In genomic region chr17:17303010-17303846, GRCh38 we compare ENCODE assay signal across 1 cellular context.
A peak's percentile ranks its signal among the peaks of the same experiment; 100 is the strongest.
TF ChIP-seq lines count a peak whose summit lies in the region.

Gene NT5M (plus strand): TSS chr17:17303373. CDS start chr17:17303551, 178 bp downstream.

TF ChIP-seq in K562, 482 proteins besides CTCF, POLR2A, EP300 and RAD21 (continued from another document and continues in another):
- TF ChIP-seq AFF4 (CRISPR knock-in tag; IDR thresholded peaks at IDR 0.05) (no peak), HSF4 (CRISPR knock-in tag; IDR thresholded peaks at IDR 0.05; ENCODE audit: borderline replicate concordance) (no peak), FOS (IDR thresholded peaks at IDR 0.05; ENCODE audit: extremely low read depth, insufficient read length) (no peak), TCF3 (CRISPR knock-in tag; IDR thresholded peaks at IDR 0.05) (0 out of 2 replicates have a peak, but pooled peaks have one; percentile 7), NBN (IDR thresholded peaks at IDR 0.05; ENCODE audit: low read depth) (no peak), MGA (IDR thresholded peaks at IDR 0.05) (0 out of 2 replicates have a peak, but pooled peaks have one; percentile 3), ARNT (IDR thresholded peaks at IDR 0.05) (no peak), ATF1 (CRISPR knock-in tag; IDR thresholded peaks at IDR 0.05) (no peak), ATF1 (tag; IDR thresholded peaks at IDR 0.05) (peak; percentile 30; the same call in 1 of the 2 replicates), RBFOX2 (IDR thresholded peaks at IDR 0.05; ENCODE audit: low read depth, low read length) (peak; percentile 85), RBM34 (IDR thresholded peaks at IDR 0.05; ENCODE audit: borderline replicate concordance, insufficient read depth, low read length) (no peak), CXXC5 (CRISPR knock-in tag; IDR thresholded peaks at IDR 0.05) (peak; percentile 78), E2F3 (CRISPR knock-in tag; IDR thresholded peaks at IDR 0.05) (0 out of 2 replicates have a peak, but pooled peaks have one; percentile 37), NONO (IDR thresholded peaks at IDR 0.05; ENCODE audit: low read depth in 2 of 2, low read length in 1 of 2) (peak; percentile 29 to 65; a peak in 2 of 4 replicates), ZNF436 (CRISPR knock-in tag; IDR thresholded peaks at IDR 0.05) (no peak), L3MBTL2 (IDR thresholded peaks at IDR 0.05) (peak; percentile 54; the same call in 1 of the 2 replicates), MED1 (CRISPR knock-in tag; IDR thresholded peaks at IDR 0.05; ENCODE audit: borderline replicate concordance) (no peak), MTF1 (CRISPR knock-in tag; IDR thresholded peaks at IDR 0.05; ENCODE audit: borderline replicate concordance) (no peak), ELF1 (tag; IDR thresholded peaks at IDR 0.05) (no peak), TBP (optimal IDR thresholded peaks at IDR 0.05; ENCODE audit: low read depth, low read length) (peak; percentile 55), RBBP5 (IDR thresholded peaks at IDR 0.05; ENCODE audit: borderline replicate concordance, insufficient read depth, low read length, poor library complexity, severe bottlenecking) (peak; percentile 48), STAT5B (CRISPR knock-in tag; IDR thresholded peaks at IDR 0.05) (no peak), PHTF2 (CRISPR knock-in tag; IDR thresholded peaks at IDR 0.05) (no peak), GTF2E2 (tag; IDR thresholded peaks at IDR 0.05) (no peak), ATF7 (IDR thresholded peaks at IDR 0.05) (no peak), SMAD4 (CRISPR knock-in tag; conservative IDR thresholded peaks at IDR 0.05) (0 out of 2 replicates have a peak, but pooled peaks have one; percentile 17), ZNF79 (CRISPR knock-in tag; IDR thresholded peaks at IDR 0.05; ENCODE audit: low read depth) (no peak), ZNF778 (CRISPR knock-in tag; IDR thresholded peaks at IDR 0.05) (no peak), TAL1 (IDR thresholded peaks at IDR 0.05) (no peak), ASH1L (IDR thresholded peaks at IDR 0.05; ENCODE audit: borderline replicate concordance, low read depth, partially characterized antibody) (no peak), KDM5B (IDR thresholded peaks at IDR 0.05; ENCODE audit: insufficient replicate concordance, low read depth, low read length) (peak; percentile 74)
- TF ChIP-seq, protein P1, sequence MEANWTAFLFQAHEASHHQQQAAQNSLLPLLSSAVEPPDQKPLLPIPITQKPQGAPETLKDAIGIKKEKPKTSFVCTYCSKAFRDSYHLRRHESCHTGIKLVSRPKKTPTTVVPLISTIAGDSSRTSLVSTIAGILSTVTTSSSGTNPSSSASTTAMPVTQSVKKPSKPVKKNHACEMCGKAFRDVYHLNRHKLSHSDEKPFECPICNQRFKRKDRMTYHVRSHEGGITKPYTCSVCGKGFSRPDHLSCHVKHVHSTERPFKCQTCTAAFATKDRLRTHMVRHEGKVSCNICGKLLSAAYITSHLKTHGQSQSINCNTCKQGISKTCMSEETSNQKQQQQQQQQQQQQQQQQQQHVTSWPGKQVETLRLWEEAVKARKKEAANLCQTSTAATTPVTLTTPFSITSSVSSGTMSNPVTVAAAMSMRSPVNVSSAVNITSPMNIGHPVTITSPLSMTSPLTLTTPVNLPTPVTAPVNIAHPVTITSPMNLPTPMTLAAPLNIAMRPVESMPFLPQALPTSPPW (CRISPR knock-in tag; IDR thresholded peaks at IDR 0.05) = 0 out of 2 replicates have a peak, but pooled peaks have one; percentile 32
- TF ChIP-seq, protein P2, sequence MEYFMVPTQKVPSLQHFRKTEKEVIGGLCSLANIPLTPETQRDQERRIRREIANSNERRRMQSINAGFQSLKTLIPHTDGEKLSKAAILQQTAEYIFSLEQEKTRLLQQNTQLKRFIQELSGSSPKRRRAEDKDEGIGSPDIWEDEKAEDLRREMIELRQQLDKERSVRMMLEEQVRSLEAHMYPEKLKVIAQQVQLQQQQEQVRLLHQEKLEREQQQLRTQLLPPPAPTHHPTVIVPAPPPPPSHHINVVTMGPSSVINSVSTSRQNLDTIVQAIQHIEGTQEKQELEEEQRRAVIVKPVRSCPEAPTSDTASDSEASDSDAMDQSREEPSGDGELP (CRISPR knock-in tag; IDR thresholded peaks at IDR 0.05; ENCODE audit: borderline replicate concordance) = peak; percentile 29; the same call in 1 of the 2 replicates
- TF ChIP-seq, protein P3, sequence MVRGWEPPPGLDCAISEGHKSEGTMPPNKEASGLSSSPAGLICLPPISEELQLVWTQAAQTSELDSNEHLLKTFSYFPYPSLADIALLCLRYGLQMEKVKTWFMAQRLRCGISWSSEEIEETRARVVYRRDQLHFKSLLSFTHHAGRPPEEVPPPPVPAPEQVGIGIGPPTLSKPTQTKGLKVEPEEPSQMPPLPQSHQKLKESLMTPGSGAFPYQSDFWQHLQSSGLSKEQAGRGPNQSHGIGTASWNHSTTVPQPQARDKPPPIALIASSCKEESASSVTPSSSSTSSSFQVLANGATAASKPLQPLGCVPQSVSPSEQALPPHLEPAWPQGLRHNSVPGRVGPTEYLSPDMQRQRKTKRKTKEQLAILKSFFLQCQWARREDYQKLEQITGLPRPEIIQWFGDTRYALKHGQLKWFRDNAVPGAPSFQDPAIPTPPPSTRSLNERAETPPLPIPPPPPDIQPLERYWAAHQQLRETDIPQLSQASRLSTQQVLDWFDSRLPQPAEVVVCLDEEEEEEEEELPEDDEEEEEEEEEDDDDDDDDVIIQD (CRISPR knock-in tag; IDR thresholded peaks at IDR 0.05) = no peak
- TF ChIP-seq, protein P4, sequence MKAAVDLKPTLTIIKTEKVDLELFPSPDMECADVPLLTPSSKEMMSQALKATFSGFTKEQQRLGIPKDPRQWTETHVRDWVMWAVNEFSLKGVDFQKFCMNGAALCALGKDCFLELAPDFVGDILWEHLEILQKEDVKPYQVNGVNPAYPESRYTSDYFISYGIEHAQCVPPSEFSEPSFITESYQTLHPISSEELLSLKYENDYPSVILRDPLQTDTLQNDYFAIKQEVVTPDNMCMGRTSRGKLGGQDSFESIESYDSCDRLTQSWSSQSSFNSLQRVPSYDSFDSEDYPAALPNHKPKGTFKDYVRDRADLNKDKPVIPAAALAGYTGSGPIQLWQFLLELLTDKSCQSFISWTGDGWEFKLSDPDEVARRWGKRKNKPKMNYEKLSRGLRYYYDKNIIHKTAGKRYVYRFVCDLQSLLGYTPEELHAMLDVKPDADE (conservative IDR thresholded peaks at IDR 0.05; ENCODE audit: control insufficient read depth, low read depth, low read length) = peak; percentile 20; the same call in 1 of the 2 replicates
- TF ChIP-seq, protein P5, sequence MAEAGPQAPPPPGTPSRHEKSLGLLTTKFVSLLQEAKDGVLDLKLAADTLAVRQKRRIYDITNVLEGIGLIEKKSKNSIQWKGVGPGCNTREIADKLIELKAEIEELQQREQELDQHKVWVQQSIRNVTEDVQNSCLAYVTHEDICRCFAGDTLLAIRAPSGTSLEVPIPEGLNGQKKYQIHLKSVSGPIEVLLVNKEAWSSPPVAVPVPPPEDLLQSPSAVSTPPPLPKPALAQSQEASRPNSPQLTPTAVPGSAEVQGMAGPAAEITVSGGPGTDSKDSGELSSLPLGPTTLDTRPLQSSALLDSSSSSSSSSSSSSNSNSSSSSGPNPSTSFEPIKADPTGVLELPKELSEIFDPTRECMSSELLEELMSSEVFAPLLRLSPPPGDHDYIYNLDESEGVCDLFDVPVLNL (CRISPR knock-in tag; IDR thresholded peaks at IDR 0.05; ENCODE audit: low read depth) = no peak
- TF ChIP-seq, protein P6, sequence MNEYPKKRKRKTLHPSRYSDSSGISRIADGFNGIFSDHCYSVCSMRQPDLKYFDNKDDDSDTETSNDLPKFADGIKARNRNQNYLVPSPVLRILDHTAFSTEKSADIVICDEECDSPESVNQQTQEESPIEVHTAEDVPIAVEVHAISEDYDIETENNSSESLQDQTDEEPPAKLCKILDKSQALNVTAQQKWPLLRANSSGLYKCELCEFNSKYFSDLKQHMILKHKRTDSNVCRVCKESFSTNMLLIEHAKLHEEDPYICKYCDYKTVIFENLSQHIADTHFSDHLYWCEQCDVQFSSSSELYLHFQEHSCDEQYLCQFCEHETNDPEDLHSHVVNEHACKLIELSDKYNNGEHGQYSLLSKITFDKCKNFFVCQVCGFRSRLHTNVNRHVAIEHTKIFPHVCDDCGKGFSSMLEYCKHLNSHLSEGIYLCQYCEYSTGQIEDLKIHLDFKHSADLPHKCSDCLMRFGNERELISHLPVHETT (CRISPR knock-in tag; conservative IDR thresholded peaks at IDR 0.05 in 1 of 2, IDR thresholded peaks at IDR 0.05 in 1 of 2) = 0 out of 4 replicates have a peak, but pooled peaks of 1 of the 2 experiments have one; percentile 18
